Comparison of ENCODE assay signal across 13 cellular contexts in genomic region chr7:64180989-64181388, GRCh38. TPM values are rescaled to one million over a fixed set of nuclear protein-coding genes. Genes with fewer than 3 reads are reported as not detected.
DNase-seq lines count a peak whose midpoint lies in the region; ATAC-seq, FAIRE-seq and TF ChIP-seq lines count a peak whose summit lies in the region.
"Had no signal": no experiment of that assay in that cellular context is flagged by ENCODE, and none has a peak within 500 bp of the region (broad histone marks: within the 10 kb centered on the region; RNA-seq: fewer than 3 reads in every experiment).

No MANE protein-coding gene starts in this region.

- no peak for TF ChIP-seq POLR2A in body of pancreas (IDR thresholded peaks at IDR 0.05)

- POLR2A ChIA-PET in BJ (lab: Charles Lee): no interaction called here

- DNase-seq in BJ (ENCODE audit: low read depth) (no peak), GM06990 (ENCODE audit: extremely low read depth, insufficient read length) (no peak), NCI-H69 (lab: John Stamatoyannopoulos, UW) (peak; percentile 2), epithelial cell of esophagus (ENCODE audit: low read depth) (peak; percentile 1), body of pancreas (no peak), SIG-M5 treated with dmso at 0.1 percent for 504 hours (lab: John Stamatoyannopoulos, UW; ENCODE audit: unreplicated experiment) (no peak), urothelium cell line (ENCODE audit: low spot score) (no peak)
- DNase-seq: aorta, NCI-H2227 treated with DMSO at 0.1 percent for 48 hours had no signal

- no peak for FAIRE-seq in urothelium cell line (lab: Jason Lieb, UNC)

- TF ChIP-seq CTCF in BJ (IDR thresholded peaks at IDR 0.05; ENCODE audit: insufficient read depth, low read depth, low read length): 0 out of 2 replicates have a peak, but pooled peaks have one; percentile 14
- TF ChIP-seq CTCF in GM06990 (IDR thresholded peaks at IDR 0.05; ENCODE audit: insufficient read depth, low read length, poor library complexity, severe bottlenecking): peak; percentile 6
- no peak for TF ChIP-seq CTCF in epithelial cell of esophagus (IDR thresholded peaks at IDR 0.05; ENCODE audit: insufficient read depth, low read depth, low read length, missing control alignments)
- TF ChIP-seq CTCF in body of pancreas (IDR thresholded peaks at IDR 0.05): peak in 1 of 7 experiments; percentile 5

- no peaks in the 10 kb centered on the region for H3K4me1 ChIP-seq in body of pancreas

- intact Hi-C loops in body of pancreas (cut with DNase I): no loop called here

- ATAC-seq in body of pancreas: no peak
- ATAC-seq: stimulated activated memory B cell treated with anti-CD40 and anti-IgM and Interleukin-4, amounts not matched to agents 10 μg/mL and 1 μg/mL and 100 μg/mL, for 72 hours had no signal

- H3K27me3 ChIP-seq in BJ (ENCODE audit: control insufficient read depth, insufficient read depth, low read length) (no peaks in the 10 kb centered on the region), GM06990 (replicated peaks; ENCODE audit: control insufficient read depth, insufficient read depth, low read length) (no peaks in the 10 kb centered on the region), body of pancreas (no peaks in the 10 kb centered on the region)

- peaks cover 0 to 6% (median 0%) of the 10 kb centered on the region in 3 donors for H3K9me3 ChIP-seq in body of pancreas

- H3K4me3 ChIP-seq in BJ (ENCODE audit: low read depth, low read length) (no peak overlapping the region), GM06990 (replicated peaks; ENCODE audit: low read depth, low read length) (no peak overlapping the region), epithelial cell of esophagus (ENCODE audit: low read length) (no peak overlapping the region), body of pancreas (no peak overlapping the region)

- H3K27ac ChIP-seq in body of pancreas: no peak overlapping the region

- WGBS in body of pancreas, 2 donors: 34 to 39% methylated on average over 4 of the region's 4 CpGs

- H3K36me3 ChIP-seq in BJ (ENCODE audit: control insufficient read depth, insufficient read depth, low read length) (no peaks in the 10 kb centered on the region), GM06990 (ENCODE audit: control insufficient read depth, insufficient read depth, low read length) (no peaks in the 10 kb centered on the region), body of pancreas (replicated peaks in 1 of 2; ENCODE audit: insufficient read depth in 1 of 2, low read depth in 2 of 2) (no peaks in the 10 kb centered on the region)

- CTCF ChIA-PET in BJ (lab: Yijun Ruan, JAX): no interaction called here

RNA-seq across cellular contexts. Expression of gene ZNF735, which starts 26.0 kb away (rescaled TPM):
- not detected in 2 replicates for polyA plus RNA-seq in BJ (2011; rRNA removed)
- polyA minus RNA-seq in BJ (2011; rRNA and poly(A)+ RNA removed): not detected in 2 replicates
- not detected for total RNA-seq in body of pancreas
- total RNA-seq: aorta; T-helper 1 cell treated with Interleukin-12 subunit alpha and Interleukin-12 subunit beta and Interleukin-4 antibody, amounts not matched to agents 30 ng/mL and 1 ng/mL, for 36 hours had no signal
- polyA plus RNA-seq: aorta, esophagus, neural cell had no signal

RNA-seq across cellular contexts. Expression of gene ZNF679, which starts 47.3 kb away (rescaled TPM):
- not detected in 2 replicates for polyA plus RNA-seq in BJ (2011; rRNA removed)
- not detected in 2 replicates for polyA minus RNA-seq in BJ (2011; rRNA and poly(A)+ RNA removed)
- not detected for total RNA-seq in body of pancreas
- total RNA-seq: aorta; T-helper 1 cell treated with Interleukin-12 subunit alpha and Interleukin-12 subunit beta and Interleukin-4 antibody, amounts not matched to agents 30 ng/mL and 1 ng/mL, for 36 hours had no signal
- polyA plus RNA-seq: aorta, esophagus, neural cell had no signal

Comparison
In these comparisons a context has a peak if more than half of its experiments do, and no peak if none do; other contexts are left out.
1. DNase-seq: peak in NCI-H69 (single experiment) and epithelial cell of esophagus (single experiment); none in BJ (single experiment), GM06990 (single experiment), body of pancreas (0 of 4), SIG-M5 treated with dmso at 0.1 percent for 504 hours (single experiment) and urothelium cell line (single experiment).